In the genomic region with DNA sequence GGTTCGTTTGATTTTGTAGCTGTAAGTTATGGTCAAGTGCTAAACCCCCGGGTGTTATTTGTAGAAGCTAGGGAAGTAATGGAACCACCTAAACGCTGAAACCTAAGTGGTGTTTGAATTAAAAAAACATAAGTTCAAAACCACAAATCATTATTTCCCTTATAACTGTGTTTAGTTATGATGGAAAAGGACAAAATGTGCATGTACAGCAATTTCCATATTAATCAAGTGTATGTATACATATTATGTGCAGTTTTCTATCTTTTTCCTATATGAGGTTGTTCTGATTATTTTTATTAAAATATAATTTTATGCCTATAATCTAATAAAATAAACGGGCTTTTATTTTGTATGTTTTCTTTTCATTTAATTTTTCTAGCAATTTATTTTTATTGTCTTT, we compare ENCODE assay signal across 21 cellular contexts. TPM values are rescaled to one million over a fixed set of nuclear protein-coding genes. Genes with fewer than 3 reads are reported as not detected.
A peak's percentile ranks its signal among the peaks of the same experiment; 100 is the strongest.
DNase-seq lines count a peak whose midpoint lies in the region; ATAC-seq, FAIRE-seq and TF ChIP-seq lines count a peak whose summit lies in the region.
"Had no signal": no experiment of that assay in that cellular context is flagged by ENCODE, and none has a peak within 500 bp of the region (broad histone marks: within the 10 kb centered on the region; RNA-seq: fewer than 3 reads in every experiment).

No MANE protein-coding gene starts in this region.

- no peak for ATAC-seq in HepG2
- no peak for ATAC-seq in right lobe of liver
- ATAC-seq: CD8-positive, alpha-beta T cell had no signal

- POLR2A ChIA-PET in HepG2 (lab: Yijun Ruan, JAX), result no interaction called here

- H4K20me1 ChIP-seq in HepG2 (ENCODE audit: insufficient read depth, low read length), result no peaks in the 10 kb centered on the region
- H4K20me1 ChIP-seq: BLaER1 had no signal

- in situ Hi-C loops in HepG2 (cut with HindIII; ENCODE audit: extremely low pct_ligation_motif_present, low pct_unique_long_range_greater_than_20kb), result no loop called here

- no peaks in the 10 kb centered on the region for H3K9me3 ChIP-seq in HepG2 (ENCODE audit: low read length)
- no peaks in the 10 kb centered on the region for H3K9me3 ChIP-seq in right lobe of liver
- H3K9me3 ChIP-seq: HAP-1 had no signal

- peaks cover 28% of the 10 kb centered on the region for H3K4me1 ChIP-seq in HepG2 (ENCODE audit: insufficient read depth, low read length)
- H3K4me1 ChIP-seq in right lobe of liver, result no peaks in the 10 kb centered on the region
- H3K4me1 ChIP-seq: BLaER1, HAP-1 had no signal

- H3K4me3 ChIP-seq in HepG2 (replicated peaks in 1 of 3; ENCODE audit: insufficient read depth in 1 of 3, low read depth in 2 of 3, low read length in 3 of 3), result peak overlapping the region in 1 of 3 experiments; percentile 9; a peak in 1 of 6 replicates
- no peak overlapping the region for H3K4me3 ChIP-seq in right lobe of liver
- H3K4me3 ChIP-seq: BLaER1, HAP-1 had no signal

- H3K79me2 ChIP-seq in HepG2 (ENCODE audit: insufficient read depth, low read length), result no peaks in the 10 kb centered on the region

- CTCF ChIA-PET in HepG2 (lab: Yijun Ruan, JAX; ENCODE audit: low intra/inter-chr PET ratio, low total read pairs), result interaction anchor here (0.6 kb wide), 1 partner anchor 41 kb away, joined by 3 read pairs; no protein-coding TSS in a partner anchor

- no peak overlapping the region for H3K27ac ChIP-seq in HepG2 (ENCODE audit: extremely low read length, insufficient read depth, low read length)
- H3K27ac ChIP-seq in right lobe of liver, result no peak overlapping the region
- H3K27ac ChIP-seq: BLaER1, C4-2B had no signal

- BruUV-seq in HepG2 (replicated peaks; lab: Mats Ljungman, UMichigan), result no TSS peak

- no peaks in the 10 kb centered on the region for H3K36me3 ChIP-seq in HepG2 (replicated peaks in 1 of 2; ENCODE audit: control insufficient read depth in 1 of 2, insufficient read depth in 2 of 2, low read length in 2 of 2)
- H3K36me3 ChIP-seq in right lobe of liver, result no peaks in the 10 kb centered on the region
- H3K36me3 ChIP-seq: BLaER1, HAP-1 had no signal

- TF ChIP-seq POLR2A in HepG2 (IDR thresholded peaks at IDR 0.05; ENCODE audit: insufficient read depth in 1 of 2, low read depth in 2 of 2, low read length in 2 of 2) (no peak), right lobe of liver (IDR thresholded peaks at IDR 0.05) (no peak)

- TF ChIP-seq RAD21 in HepG2 (CRISPR knock-in tag; IDR thresholded peaks at IDR 0.05), result no peak

- TF ChIP-seq EP300 in HepG2 (IDR thresholded peaks at IDR 0.05; ENCODE audit: low read depth in 2 of 2, low read length in 2 of 2), result no peak
- no peak for TF ChIP-seq EP300 in HepG2 (CRISPR knock-in tag; IDR thresholded peaks at IDR 0.05; ENCODE audit: borderline replicate concordance)

- H3K4me2 ChIP-seq in HepG2 (ENCODE audit: low read depth, low read length), result no peak overlapping the region
- H3K4me2 ChIP-seq: BLaER1 had no signal

- no peak for TF ChIP-seq CTCF in HepG2 (CRISPR knock-in tag; IDR thresholded peaks at IDR 0.05)
- no peak for TF ChIP-seq CTCF in right lobe of liver (IDR thresholded peaks at IDR 0.05)
- TF ChIP-seq CTCF in GM10266 (IDR thresholded peaks at IDR 0.05; ENCODE audit: control insufficient read depth, insufficient read depth, low read depth, missing control alignments), result no peak

- no peak overlapping the region for H2AFZ ChIP-seq in HepG2 (ENCODE audit: low read length)

- intact Hi-C loops in HepG2 (cut with micrococcal nuclease; ENCODE audit: unreplicated experiment), result no loop called here
- intact Hi-C loops in right lobe of liver (cut with DNase I), result no loop called here

- H3K9ac ChIP-seq in HepG2 (ENCODE audit: insufficient read depth, low read depth, low read length), result no peak overlapping the region
- H3K9ac ChIP-seq: BLaER1 had no signal

- WGBS in HepG2 (ENCODE audit: low lambda C conversion rate), result 7% methylated on average over 4 of the region's 4 CpGs
- 44% methylated on average over 4 of the region's 4 CpGs for WGBS in right lobe of liver (ENCODE audit: insufficient coverage, low coverage, low lambda C conversion rate, missing lambda C conversion rate)

- no peak for DNase-seq in HepG2 (ENCODE audit: low spot score)
- no peak for DNase-seq in right lobe of liver
- DNase-seq in RCC 7860 (ENCODE audit: low spot score), result no peak
- peak; percentile 1 for DNase-seq in dedifferentiated amniotic fluid mesenchymal stem cell (ENCODE audit: extremely low spot score)
- DNase-seq in GM10266 (ENCODE audit: extremely low spot score), result no peak
- no peak for DNase-seq in COLO829 (ENCODE audit: low spot score)
- DNase-seq: 8988T; CD4-positive, CD25-positive, alpha-beta regulatory T cell; CD8-positive, alpha-beta T cell; DMS 273 treated with DMSO at 0.1 percent for 48 hours; DMS79; EL; GF-D8; GOT3; HFFc6 had no signal

- FAIRE-seq in HepG2 (lab: Jason Lieb, UNC), result no peak
- peak; percentile 2 for FAIRE-seq in RCC 7860 (lab: Jason Lieb, UNC)
- FAIRE-seq: D721Med, GM12892, H54 had no signal

- no peaks in the 10 kb centered on the region for H3K27me3 ChIP-seq in HepG2 (ENCODE audit: control insufficient read depth in 1 of 2, insufficient read depth in 2 of 2, low read length in 2 of 2)
- no peaks in the 10 kb centered on the region for H3K27me3 ChIP-seq in right lobe of liver
- H3K27me3 ChIP-seq: BLaER1 had no signal

TF ChIP-seq in HepG2, 621 proteins besides CTCF, POLR2A, EP300 and RAD21:
- TF ChIP-seq POLR2AphosphoS2 (IDR thresholded peaks at IDR 0.05; ENCODE audit: low read depth, low read length) (no peak), MAFK (conservative IDR thresholded peaks at IDR 0.05 in 1 of 2, IDR thresholded peaks at IDR 0.05 in 1 of 2; ENCODE audit: low read length in 2 of 2) (peak; percentile 41 to 57; a peak in 3 of 4 replicates)

RNA-seq across cellular contexts. Expression of gene IL6, which starts 45.9 kb away (rescaled TPM):
- total RNA-seq in HepG2 (2016; rRNA removed; fragmentation: Illumina TruSeq; extraction: Trizol) (not detected in 2 replicates), right lobe of liver (1 to 10 TPM in 1 of 6 experiments, under 1 TPM in 1, not detected in 4; 0.80 to 1.9 TPM)
- not detected in 2 replicates for total RNA-seq in HepG2 (2016; cell fraction: cytosol; rRNA removed; fragmentation: Illumina TruSeq; extraction: Trizol; ENCODE audit: low read depth)
- total RNA-seq in HepG2 (2016; cell fraction: insoluble cytoplasmic fraction; rRNA removed; fragmentation: Illumina TruSeq; extraction: Trizol), result not detected in 2 replicates
- not detected in 2 replicates for total RNA-seq in HepG2 (2016; cell fraction: membrane; rRNA removed; fragmentation: Illumina TruSeq; extraction: Trizol)
- total RNA-seq in HepG2 (2016; cell fraction: nucleus; rRNA removed; fragmentation: Illumina TruSeq; extraction: Trizol), result not detected in 2 replicates
- not detected in 2 replicates for polyA plus RNA-seq in HepG2 (2011; rRNA removed)
- not detected in 2 replicates for polyA plus RNA-seq in HepG2 (2011; cell fraction: cytosol; rRNA removed)
- not detected in 2 replicates for polyA plus RNA-seq in HepG2 (2011; cell fraction: nucleus; rRNA removed)
- not detected in 2 replicates for polyA plus RNA-seq in HepG2 (2012)
- polyA plus RNA-seq in HepG2 (2016; cell fraction: cytosol; fragmentation: Illumina TruSeq; extraction: Trizol; ENCODE audit: low read depth), result not detected in 2 replicates
- polyA plus RNA-seq in HepG2 (2016; cell fraction: insoluble cytoplasmic fraction; fragmentation: Illumina TruSeq; extraction: Trizol; ENCODE audit: low read depth), result not detected in 2 replicates
- polyA plus RNA-seq in HepG2 (2016; cell fraction: membrane; fragmentation: Illumina TruSeq; extraction: Trizol; ENCODE audit: low read depth), result not detected in 2 replicates
- polyA plus RNA-seq in HepG2 (2016; cell fraction: nucleus; fragmentation: Illumina TruSeq; extraction: Trizol; ENCODE audit: insufficient read depth, low read depth), result not detected in 2 replicates
- 3.8 TPM in 1 of 2 replicates, not detected in the other for polyA minus RNA-seq in HepG2 (2011; rRNA and poly(A)+ RNA removed; ENCODE audit: low replicate concordance)
- not detected in 2 replicates for polyA minus RNA-seq in HepG2 (2011; cell fraction: cytosol; rRNA and poly(A)+ RNA removed)
- polyA minus RNA-seq in HepG2 (2011; cell fraction: nucleus; rRNA and poly(A)+ RNA removed), result not detected in 2 replicates
- total RNA-seq: CD4-positive, CD25-positive, alpha-beta regulatory T cell had no signal
- polyA plus RNA-seq: CD4-positive, CD25-positive, alpha-beta regulatory T cell had no signal

RNA-seq across cellular contexts. Expression of gene TOMM7, which starts 49.8 kb away (rescaled TPM):
- total RNA-seq in HepG2 (2016; rRNA removed; fragmentation: Illumina TruSeq; extraction: Trizol) (251 and 352 TPM in 2 replicates), right lobe of liver (100 to 1,000 TPM in 3 of 6 experiments, 10 to 100 TPM in 3; 25.9 to 180 (median 102) TPM)
- total RNA-seq in HepG2 (2016; cell fraction: cytosol; rRNA removed; fragmentation: Illumina TruSeq; extraction: Trizol; ENCODE audit: low read depth), result 240 and 298 TPM in 2 replicates
- 254 and 324 TPM in 2 replicates for total RNA-seq in HepG2 (2016; cell fraction: insoluble cytoplasmic fraction; rRNA removed; fragmentation: Illumina TruSeq; extraction: Trizol)
- total RNA-seq in HepG2 (2016; cell fraction: membrane; rRNA removed; fragmentation: Illumina TruSeq; extraction: Trizol), result 330 and 358 TPM in 2 replicates
- 87.9 and 93.9 TPM in 2 replicates for total RNA-seq in HepG2 (2016; cell fraction: nucleus; rRNA removed; fragmentation: Illumina TruSeq; extraction: Trizol)
- polyA plus RNA-seq in HepG2 (2011; rRNA removed), result 328 and 369 TPM in 2 replicates
- 127 and 129 TPM in 2 replicates for polyA plus RNA-seq in HepG2 (2011; cell fraction: cytosol; rRNA removed)
- 34.6 and 47.7 TPM in 2 replicates for polyA plus RNA-seq in HepG2 (2011; cell fraction: nucleus; rRNA removed)
- 309 and 319 TPM in 2 replicates for polyA plus RNA-seq in HepG2 (2012)
- 336 and 479 TPM in 2 replicates for polyA plus RNA-seq in HepG2 (2016; cell fraction: cytosol; fragmentation: Illumina TruSeq; extraction: Trizol; ENCODE audit: low read depth)
- polyA plus RNA-seq in HepG2 (2016; cell fraction: insoluble cytoplasmic fraction; fragmentation: Illumina TruSeq; extraction: Trizol; ENCODE audit: low read depth), result 318 and 360 TPM in 2 replicates
- 372 and 511 TPM in 2 replicates for polyA plus RNA-seq in HepG2 (2016; cell fraction: membrane; fragmentation: Illumina TruSeq; extraction: Trizol; ENCODE audit: low read depth)
- 176 and 184 TPM in 2 replicates for polyA plus RNA-seq in HepG2 (2016; cell fraction: nucleus; fragmentation: Illumina TruSeq; extraction: Trizol; ENCODE audit: insufficient read depth, low read depth)
- polyA minus RNA-seq in HepG2 (2011; rRNA and poly(A)+ RNA removed; ENCODE audit: low replicate concordance), result 115 and 385 TPM in 2 replicates
- 16.5 and 34.8 TPM in 2 replicates for polyA minus RNA-seq in HepG2 (2011; cell fraction: cytosol; rRNA and poly(A)+ RNA removed)
- polyA minus RNA-seq in HepG2 (2011; cell fraction: nucleus; rRNA and poly(A)+ RNA removed), result 30.5 and 32.2 TPM in 2 replicates
